30 cellular contexts compared by ENCODE assay signal in genomic region chr20:36742558-36742957, GRCh38.
"Had no signal": no experiment of that assay in that cellular context is flagged by ENCODE, and none has a peak within 500 bp of the region (broad histone marks: within the 10 kb centered on the region; RNA-seq: fewer than 3 reads in every experiment).

No MANE protein-coding gene starts in this region.

- H3K27me3 ChIP-seq: ascending aorta, cardiac muscle cell, MG63 had no signal

- H3K4me3 Mint-ChIP-seq: activated CD4-positive, alpha-beta T cell treated with anti-CD3 and anti-CD28 coated beads for 36 hours; activated CD4-positive, alpha-beta T cell treated with anti-CD3 and anti-CD28 coated beads, Interleukin-2, amount 10 ng/mL, durations not matched to agents 7 days and 5 days; activated CD8-positive, alpha-beta T cell treated with anti-CD3 and anti-CD28 coated beads, Interleukin-2, amount 10 ng/mL, durations not matched to agents 7 days and 5 days; activated naive CD4-positive, alpha-beta T cell treated with anti-CD3 and anti-CD28 coated beads, Interleukin-2, amount 50 U/mL, for 24 hours; activated naive CD8-positive, alpha-beta T cell treated with anti-CD3 and anti-CD28 coated beads, Interleukin-2, amount 10 ng/mL, durations not matched to agents 7 days and 5 days; activated T-cell treated with anti-CD3 and anti-CD28 coated beads, Interleukin-2, amount 50 U/mL, for 24 hours; WTC11 had no signal

- H3K9me3 ChIP-seq: ascending aorta, MG63 had no signal

- H3K9me3 Mint-ChIP-seq: activated CD4-positive, alpha-beta T cell treated with anti-CD3 and anti-CD28 coated beads, Interleukin-2, amount 10 ng/mL, durations not matched to agents 7 days and 5 days; activated naive CD4-positive, alpha-beta T cell treated with anti-CD3 and anti-CD28 coated beads, Interleukin-2, amount 50 U/mL, for 24 hours; activated naive CD8-positive, alpha-beta T cell treated with anti-CD3 and anti-CD28 coated beads, Interleukin-2, amount 10 ng/mL, durations not matched to agents 7 days and 5 days; activated T-cell treated with anti-CD3 and anti-CD28 coated beads, Interleukin-2, amount 50 U/mL, for 24 hours; activated T-helper 2 cell treated with anti-CD3 and anti-CD28 coated beads, Interferon-gamma antibody, Interleukin-2, Interleukin-4, amounts not matched to agents 10 μg/mL and 5 μg/mL and 100 μg/mL, durations not matched to agents 14 hours and 24 hours and 36 hours; IgD-negative memory B cell; WTC11 had no signal

- H3K4me3 ChIP-seq: ascending aorta, cardiac muscle cell, MG63 had no signal

- DNase-seq: activated CD4-positive, alpha-beta T cell treated with anti-CD3 and anti-CD28 coated beads for 36 hours; activated CD4-positive, alpha-beta T cell treated with anti-CD3 and anti-CD28 coated beads, Interleukin-2, amount 10 ng/mL, durations not matched to agents 7 days and 5 days; activated CD4-positive, alpha-beta T cell treated with anti-CD3 and anti-CD28 coated beads, Interleukin-2, amount 50 U/mL, for 48 hours; activated CD8-positive, alpha-beta T cell treated with anti-CD3 and anti-CD28 coated beads, Interleukin-2, amount 10 ng/mL, durations not matched to agents 7 days and 5 days; activated gamma-delta T cell; activated naive CD4-positive, alpha-beta T cell treated with Interleukin-2 at 50 U/mL for 16 hours; activated naive CD8-positive, alpha-beta T cell treated with anti-CD3 and anti-CD28 coated beads, Interleukin-2, amount 10 ng/mL, durations not matched to agents 7 days and 5 days; activated T-cell treated with anti-CD3 and anti-CD28 coated beads, Interleukin-2, amount 50 U/mL, for 24 hours; amygdala; Kasumi-1; KBM-7; MG63; NCI-H1048; NCI-H1105 treated with DMSO at 0.1 percent for 48 hours; NCI-H1436; NCI-H1694; NCI-H1930; NCI-H2081 treated with DMSO at 0.1 percent for 48 hours; NCI-H345; NCI-H524 treated with DMSO at 0.1 percent for 48 hours; NK-92 treated with Interleukin-12 subunit alpha and Interleukin-12 subunit beta, amount 100 ng/mL, for 24 hours; Right ventricle myocardium superior; T1000 had no signal

- H3K27ac ChIP-seq: ascending aorta, cardiac muscle cell had no signal

- H3K36me3 ChIP-seq: ascending aorta, cardiac muscle cell, MG63 had no signal

- H3K27ac Mint-ChIP-seq: activated CD4-positive, alpha-beta T cell treated with anti-CD3 and anti-CD28 coated beads for 36 hours; activated CD4-positive, alpha-beta T cell treated with anti-CD3 and anti-CD28 coated beads, Interleukin-2, amount 10 ng/mL, durations not matched to agents 7 days and 5 days; activated CD8-positive, alpha-beta T cell treated with anti-CD3 and anti-CD28 coated beads, Interleukin-2, amount 10 ng/mL, durations not matched to agents 7 days and 5 days; activated naive CD8-positive, alpha-beta T cell treated with anti-CD3 and anti-CD28 coated beads, Interleukin-2, amount 10 ng/mL, durations not matched to agents 7 days and 5 days; activated T-cell treated with anti-CD3 and anti-CD28 coated beads, Interleukin-2, amount 50 U/mL, for 24 hours; activated T-helper 2 cell treated with anti-CD3 and anti-CD28 coated beads, Interferon-gamma antibody, Interleukin-2, Interleukin-4, amounts not matched to agents 10 μg/mL and 5 μg/mL and 100 μg/mL, durations not matched to agents 14 hours and 24 hours and 36 hours; IgD-negative memory B cell; WTC11 had no signal

- H3K36me3 Mint-ChIP-seq: activated naive CD4-positive, alpha-beta T cell treated with anti-CD3 and anti-CD28 coated beads, Interleukin-2, amount 50 U/mL, for 24 hours; activated naive CD8-positive, alpha-beta T cell treated with anti-CD3 and anti-CD28 coated beads, Interleukin-2, amount 10 ng/mL, durations not matched to agents 7 days and 5 days; IgD-negative memory B cell; WTC11 had no signal

- ATAC-seq: activated CD4-positive, alpha-beta T cell treated with anti-CD3 and anti-CD28 coated beads for 36 hours; activated CD4-positive, CD25-positive, alpha-beta regulatory T cell treated with anti-CD3 and anti-CD28 coated beads, Interleukin-2, amount 50 U/mL, for 24 hours; activated CD8-positive, alpha-beta T cell treated with anti-CD3 and anti-CD28 coated beads, Interleukin-2, amount 10 ng/mL, durations not matched to agents 7 days and 5 days; WTC11 had no signal

- H3K27me3 Mint-ChIP-seq: activated CD4-positive, alpha-beta T cell treated with anti-CD3 and anti-CD28 coated beads for 36 hours; activated naive CD4-positive, alpha-beta T cell treated with anti-CD3 and anti-CD28 coated beads, Interleukin-2, amount 50 U/mL, for 24 hours; activated naive CD8-positive, alpha-beta T cell treated with anti-CD3 and anti-CD28 coated beads, Interleukin-2, amount 10 ng/mL, durations not matched to agents 7 days and 5 days; activated T-cell treated with anti-CD3 and anti-CD28 coated beads, Interleukin-2, amount 50 U/mL, for 24 hours; IgD-negative memory B cell had no signal
